20 cellular contexts compared by ENCODE assay signal in genomic region chr14:89249296-89249565, GRCh38.
A peak's percentile ranks its signal among the peaks of the same experiment; 100 is the strongest.
DNase-seq lines count a peak whose midpoint lies in the region; ATAC-seq, FAIRE-seq and TF ChIP-seq lines count a peak whose summit lies in the region.
"Had no signal": no experiment of that assay in that cellular context is flagged by ENCODE, and none has a peak within 500 bp of the region (broad histone marks: within the 10 kb centered on the region; RNA-seq: fewer than 3 reads in every experiment).

No MANE protein-coding gene starts in this region.

- 71% methylated on average over 4 of the region's 4 CpGs for WGBS in right cardiac atrium
- WGBS in SK-N-SH (ENCODE audit: low lambda C conversion rate) = 79% methylated on average over 4 of the region's 4 CpGs

- no peaks in the 10 kb centered on the region for H3K9me3 ChIP-seq in cardiac muscle cell (ENCODE audit: low read depth)
- no peaks in the 10 kb centered on the region for H3K9me3 ChIP-seq in right cardiac atrium (ENCODE audit: control insufficient read depth, low read length)
- no peaks in the 10 kb centered on the region for H3K9me3 ChIP-seq in SK-N-SH
- no peaks in the 10 kb centered on the region for H3K9me3 ChIP-seq in keratinocyte (ENCODE audit: control insufficient read depth, low read depth, low read length)
- H3K9me3 ChIP-seq: left lung, thoracic aorta had no signal

- ATAC-seq in right cardiac atrium = no peak
- ATAC-seq in GM19395 (IDR thresholded peaks at IDR 0.05; ENCODE audit: unreplicated experiment) = no peak
- no peak for ATAC-seq in GM19467 (IDR thresholded peaks at IDR 0.05; ENCODE audit: unreplicated experiment)
- no peak for ATAC-seq in GM19035 (IDR thresholded peaks at IDR 0.05; ENCODE audit: unreplicated experiment)
- ATAC-seq: activated T-cell treated with anti-CD3 and anti-CD28 coated beads, Interleukin-2, amount 50 U/mL, for 4 hours had no signal

- H4K20me1 ChIP-seq in SK-N-SH (ENCODE audit: insufficient read depth) (no peaks in the 10 kb centered on the region), keratinocyte (ENCODE audit: control insufficient read depth, extremely low read depth, insufficient read depth, low read length) (no peaks in the 10 kb centered on the region)

- H3K4me3 ChIP-seq in cardiac muscle cell (no peak overlapping the region), right cardiac atrium (ENCODE audit: low read length) (no peak overlapping the region), SK-N-SH (ENCODE audit: low read depth in 2 of 2, low read length in 1 of 2) (no peak overlapping the region), keratinocyte (ENCODE audit: control insufficient read depth in 2 of 3, extremely low read depth in 1 of 3, insufficient read depth in 2 of 3, low read depth in 1 of 3, low read length in 3 of 3) (no peak overlapping the region)
- H3K4me3 ChIP-seq: left lung, thoracic aorta had no signal

- peak overlapping the region; percentile 66 for H3K27ac ChIP-seq in cardiac muscle cell
- H3K27ac ChIP-seq in right cardiac atrium (ENCODE audit: low read length) = no peak overlapping the region
- no peak overlapping the region; a peak in 1 of 4 replicates for H3K27ac ChIP-seq in SK-N-SH (ENCODE audit: low read depth in 2 of 2, low read length in 1 of 2)
- no peak overlapping the region for H3K27ac ChIP-seq in keratinocyte (ENCODE audit: control insufficient read depth, insufficient read depth, low read length)
- H3K27ac ChIP-seq: left lung, thoracic aorta had no signal

- H3K79me2 ChIP-seq in SK-N-SH (ENCODE audit: insufficient read depth) (no peaks in the 10 kb centered on the region), keratinocyte (ENCODE audit: control insufficient read depth, insufficient read depth, low read length) (no peaks in the 10 kb centered on the region)

- FAIRE-seq in keratinocyte (lab: Jason Lieb, UNC) (peak; percentile 95), urothelium cell line (lab: Jason Lieb, UNC) (no peak)
- FAIRE-seq: GM19239 had no signal

- dilution Hi-C loops in keratinocyte (cut with MboI; ENCODE audit: extremely low pct_ligation_motif_present, low sequenced_read_pairs) = no loop called here

- H3K4me2 ChIP-seq in SK-N-SH (no peak overlapping the region), keratinocyte (ENCODE audit: control insufficient read depth, extremely low read depth, insufficient read depth, low read depth, low read length) (peak overlapping the region; percentile 47)

- H3K27me3 ChIP-seq in cardiac muscle cell (no peaks in the 10 kb centered on the region), right cardiac atrium (ENCODE audit: control insufficient read depth, insufficient read depth) (no peaks in the 10 kb centered on the region), SK-N-SH (ENCODE audit: insufficient read depth) (no peaks in the 10 kb centered on the region), keratinocyte (ENCODE audit: control insufficient read depth, extremely low read depth, insufficient read depth, low read length) (no peaks in the 10 kb centered on the region)
- H3K27me3 ChIP-seq: left lung had no signal

- H3K36me3 ChIP-seq in cardiac muscle cell (no peaks in the 10 kb centered on the region), SK-N-SH (replicated peaks in 1 of 2; ENCODE audit: control insufficient read depth in 1 of 2, insufficient read depth in 2 of 2, low read length in 1 of 2) (no peaks in the 10 kb centered on the region), keratinocyte (ENCODE audit: control insufficient read depth in 2 of 2, extremely low read depth in 1 of 2, insufficient read depth in 2 of 2, low read length in 2 of 2) (no peaks in the 10 kb centered on the region)
- H3K36me3 ChIP-seq: thoracic aorta had no signal

- TF ChIP-seq EP300 in SK-N-SH (IDR thresholded peaks at IDR 0.05; ENCODE audit: borderline replicate concordance in 1 of 2, low read depth in 1 of 2, low read length in 1 of 2) = no peak

- H3F3A ChIP-seq in SK-N-SH (replicated peaks; ENCODE audit: insufficient read depth) = no peaks in the 10 kb centered on the region

- no peak for TF ChIP-seq CTCF in cardiac muscle cell (IDR thresholded peaks at IDR 0.05; ENCODE audit: low read depth, low read length)
- TF ChIP-seq CTCF in SK-N-SH (IDR thresholded peaks at IDR 0.05) = no peak
- no peak for TF ChIP-seq CTCF in keratinocyte (optimal IDR thresholded peaks at IDR 0.05 in 1 of 3, IDR thresholded peaks at IDR 0.05 in 1 of 3, conservative IDR thresholded peaks at IDR 0.05 in 1 of 3; ENCODE audit: extremely low read depth in 1 of 3, insufficient read depth in 2 of 3, low read length in 3 of 3)

- H3K4me1 ChIP-seq in cardiac muscle cell (ENCODE audit: low read depth) = peaks cover 12% of the 10 kb centered on the region
- peaks cover 6% of the 10 kb centered on the region for H3K4me1 ChIP-seq in right cardiac atrium (ENCODE audit: control insufficient read depth, insufficient read depth, low read length)
- peaks cover 8 to 27% of the 10 kb centered on the region in 2 experiments; a peak in 3 of 4 replicates for H3K4me1 ChIP-seq in SK-N-SH (ENCODE audit: control insufficient read depth in 1 of 2, insufficient read depth in 2 of 2, low read depth in 1 of 2, low read length in 1 of 2)
- H3K4me1 ChIP-seq in keratinocyte (ENCODE audit: control insufficient read depth, extremely low read depth, insufficient read depth, low read length) = peaks cover 30% of the 10 kb centered on the region

- intact Hi-C loops in right cardiac atrium (cut with DNase I) = no loop called here

- H3K9me1 ChIP-seq in keratinocyte (ENCODE audit: control insufficient read depth, extremely low read depth, insufficient read depth, low read length) = no peaks in the 10 kb centered on the region

- CTCF ChIA-PET in SK-N-SH (lab: Yijun Ruan, JAX) = interaction anchor here (0.9 to 1.9 kb wide), 3 partner anchors 11 to 169 kb away, joined by 3 to 5 read pairs (median 3); no protein-coding TSS in a partner anchor

- TF ChIP-seq RAD21 in SK-N-SH (IDR thresholded peaks at IDR 0.05; ENCODE audit: low read length) = no peak

- DNase-seq in cardiac muscle cell (ENCODE audit: low read depth in 1 of 2, low spot score in 1 of 2) (no peak), right cardiac atrium (no peak), SK-N-SH (no peak), keratinocyte (ENCODE audit: low read depth, low spot score) (peak; percentile 63), urothelium cell line (ENCODE audit: low spot score) (peak; percentile 61)
- DNase-seq: activated CD4-positive, alpha-beta T cell treated with anti-CD3 and anti-CD28 coated beads for 48 hours; activated T-cell treated with anti-CD3 and anti-CD28 coated beads, Interleukin-2, amount 50 U/mL, for 4 hours; CD8-positive, alpha-beta memory T cell; glutamatergic neuron; left lung; naive B cell; NCI-H2081; NK-92 treated with Interleukin-12 subunit alpha and Interleukin-12 subunit beta, amount 100 ng/mL, for 24 hours; SHP77; stimulated activated CD4-positive, alpha-beta T cell treated with anti-CD3 and anti-CD28 coated beads, Interleukin-1b, Interleukin-23, amount 100 ng/mL, for 48 hours had no signal

- no peaks in the 10 kb centered on the region for H3K9me2 ChIP-seq in SK-N-SH

- POLR2A ChIA-PET in SK-N-SH (lab: Yijun Ruan, JAX) = no interaction called here

- H3K9ac ChIP-seq in SK-N-SH (no peak overlapping the region), keratinocyte (ENCODE audit: control insufficient read depth, extremely low read depth, insufficient read depth, low read length) (no peak overlapping the region)

- no peak overlapping the region for H2AFZ ChIP-seq in SK-N-SH (ENCODE audit: low read depth)
- no peak overlapping the region for H2AFZ ChIP-seq in keratinocyte (ENCODE audit: control insufficient read depth, low read length)

TF ChIP-seq in SK-N-SH, 30 proteins besides CTCF, POLR2A, EP300 and RAD21:
- TF ChIP-seq, protein P1, sequence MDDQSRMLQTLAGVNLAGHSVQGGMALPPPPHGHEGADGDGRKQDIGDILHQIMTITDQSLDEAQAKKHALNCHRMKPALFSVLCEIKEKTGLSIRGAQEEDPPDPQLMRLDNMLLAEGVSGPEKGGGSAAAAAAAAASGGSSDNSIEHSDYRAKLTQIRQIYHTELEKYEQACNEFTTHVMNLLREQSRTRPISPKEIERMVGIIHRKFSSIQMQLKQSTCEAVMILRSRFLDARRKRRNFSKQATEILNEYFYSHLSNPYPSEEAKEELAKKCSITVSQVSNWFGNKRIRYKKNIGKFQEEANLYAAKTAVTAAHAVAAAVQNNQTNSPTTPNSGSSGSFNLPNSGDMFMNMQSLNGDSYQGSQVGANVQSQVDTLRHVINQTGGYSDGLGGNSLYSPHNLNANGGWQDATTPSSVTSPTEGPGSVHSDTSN (IDR thresholded peaks at IDR 0.05) = peak; percentile 29; the same call in 1 of the 2 replicates
- peak; percentile 22; the same call in 1 of the 2 replicates for TF ChIP-seq FOSL2 (IDR thresholded peaks at IDR 0.05; ENCODE audit: borderline replicate concordance, low read depth)
- TF ChIP-seq ELF1 (IDR thresholded peaks at IDR 0.05) = no peak

Comparison
In these comparisons a context has a peak if more than half of its experiments do, and no peak if none do; other contexts are left out.
1. DNase-seq: peak in keratinocyte (single experiment) and urothelium cell line (single experiment); none in cardiac muscle cell (0 of 2), right cardiac atrium (0 of 3) and SK-N-SH (single experiment).